In genomic region chr1:81804320-81804719, GRCh38 we compare ENCODE assay signal across 15 cellular contexts. TPM values are rescaled to one million over a fixed set of nuclear protein-coding genes. Genes with fewer than 3 reads are reported as not detected.
A peak's percentile ranks its signal among the peaks of the same experiment; 100 is the strongest.
DNase-seq lines count a peak whose midpoint lies in the region; ATAC-seq and TF ChIP-seq lines count a peak whose summit lies in the region.
"Had no signal": no experiment of that assay in that cellular context is flagged by ENCODE, and none has a peak within 500 bp of the region (broad histone marks: within the 10 kb centered on the region; RNA-seq: fewer than 3 reads in every experiment).

No MANE protein-coding gene starts in this region.

- POLR2A ChIA-PET in Caco-2 (lab: Charles Lee) = no interaction called here

- peaks cover 8% of the 10 kb centered on the region for H3K27me3 Mint-ChIP-seq in Caco-2 (ENCODE audit: insufficient read depth, unreplicated experiment)
- H3K27me3 Mint-ChIP-seq in glutamatergic neuron (ENCODE audit: unreplicated experiment) = peaks cover 7% of the 10 kb centered on the region
- peaks cover 16% of the 10 kb centered on the region for H3K27me3 Mint-ChIP-seq in osteocyte (ENCODE audit: unreplicated experiment)

- H3K4me1 ChIP-seq in Caco-2 = no peaks in the 10 kb centered on the region; the same call in 1 of the 2 replicates
- H3K4me1 ChIP-seq in SJCRH30 = peaks cover 9% of the 10 kb centered on the region; the same call in 1 of the 2 replicates

- TF ChIP-seq CTCF in Caco-2 (IDR thresholded peaks at IDR 0.05; ENCODE audit: insufficient read depth in 1 of 2, low read depth in 1 of 2, low read length in 1 of 2, severe bottlenecking in 1 of 2, unreplicated experiment in 1 of 2) = no peak
- TF ChIP-seq CTCF in glutamatergic neuron (IDR thresholded peaks at IDR 0.05; ENCODE audit: partially characterized antibody, unreplicated experiment) = no peak
- no peak for TF ChIP-seq CTCF in osteocyte (IDR thresholded peaks at IDR 0.05)

- no peak for ATAC-seq in GM21423 (IDR thresholded peaks at IDR 0.05; ENCODE audit: unreplicated experiment)
- ATAC-seq: effector memory CD8-positive, alpha-beta T cell had no signal

- CTCF ChIA-PET in Caco-2 (lab: Charles Lee) = no interaction called here

- BruUV-seq in Caco-2 (replicated peaks; lab: Mats Ljungman, UMichigan) = no TSS peak

- H3K4me3 Mint-ChIP-seq in Caco-2 (ENCODE audit: unreplicated experiment) = peak overlapping the region; percentile 83
- H3K4me3 Mint-ChIP-seq in glutamatergic neuron (ENCODE audit: unreplicated experiment) = peak overlapping the region; percentile 96
- H3K4me3 Mint-ChIP-seq in osteocyte (ENCODE audit: unreplicated experiment) = peak overlapping the region; percentile 89
- H3K4me3 Mint-ChIP-seq: effector memory CD8-positive, alpha-beta T cell had no signal

- H3K9me3 Mint-ChIP-seq in Caco-2 (ENCODE audit: unreplicated experiment) (no peaks in the 10 kb centered on the region), glutamatergic neuron (ENCODE audit: unreplicated experiment) (peaks cover 17% of the 10 kb centered on the region), osteocyte (ENCODE audit: unreplicated experiment) (no peaks in the 10 kb centered on the region)

- DNase-seq in Caco-2 = no peak
- peak in 1 of 2 experiments; percentile 37 for DNase-seq in SJCRH30
- DNase-seq in glutamatergic neuron = no peak
- no peak for DNase-seq in osteocyte (ENCODE audit: extremely low spot score, unreplicated experiment)
- no peak for DNase-seq in kidney glomerular epithelial cell (lab: John Stamatoyannopoulos, UW)
- no peak for DNase-seq in A172 (ENCODE audit: low spot score)
- no peak for DNase-seq in KG1 (lab: John Stamatoyannopoulos, UW)
- DNase-seq: activated gamma-delta T cell; C1 segment of cervical spinal cord; effector memory CD8-positive, alpha-beta T cell; NCI-H187; stimulated activated CD4-positive, alpha-beta T cell treated with anti-CD3 and anti-CD28 coated beads, Interleukin-15, amount 100 ng/mL, for 24 hours; stimulated activated naive CD4-positive, alpha-beta T cell had no signal

- H3K36me3 ChIP-seq in Caco-2 (ENCODE audit: control insufficient read depth, insufficient read depth, low read length) (no peaks in the 10 kb centered on the region), SJCRH30 (no peaks in the 10 kb centered on the region)

- no peaks in the 10 kb centered on the region for H3K9me3 ChIP-seq in Caco-2
- H3K9me3 ChIP-seq in SJCRH30 (replicated peaks) = no peaks in the 10 kb centered on the region

- no peaks in the 10 kb centered on the region for H3K4me1 Mint-ChIP-seq in Caco-2 (ENCODE audit: low read depth, unreplicated experiment)
- peaks cover 43% of the 10 kb centered on the region for H3K4me1 Mint-ChIP-seq in glutamatergic neuron (ENCODE audit: low read depth, unreplicated experiment)
- peaks cover 44% of the 10 kb centered on the region for H3K4me1 Mint-ChIP-seq in osteocyte (ENCODE audit: unreplicated experiment)

- intact Hi-C loops in Caco-2 (cut with micrococcal nuclease; ENCODE audit: unreplicated experiment) = loop anchor here (5.0 kb wide), 1 partner anchor 497 kb away; no protein-coding TSS in a partner anchor

- H3K27me3 ChIP-seq in Caco-2 (replicated peaks; ENCODE audit: control insufficient read depth, insufficient read depth, low read length) (no peaks in the 10 kb centered on the region; the same call in 1 of the 2 replicates), SJCRH30 (no peaks in the 10 kb centered on the region)

- H3K4me3 ChIP-seq in Caco-2 (ENCODE audit: low read depth, low read length) (no peak overlapping the region), SJCRH30 (peak overlapping the region; percentile 96)

- H3K27ac Mint-ChIP-seq in Caco-2 (ENCODE audit: unreplicated experiment) (no peak overlapping the region), glutamatergic neuron (ENCODE audit: unreplicated experiment) (peak overlapping the region; percentile 13), osteocyte (ENCODE audit: unreplicated experiment) (peak overlapping the region; percentile 2)
- H3K27ac Mint-ChIP-seq: effector memory CD8-positive, alpha-beta T cell had no signal

- H3K27ac ChIP-seq in SJCRH30 = no peak overlapping the region

- H3K36me3 Mint-ChIP-seq in Caco-2 (ENCODE audit: insufficient read depth, unreplicated experiment) (no peaks in the 10 kb centered on the region), glutamatergic neuron (ENCODE audit: unreplicated experiment) (no peaks in the 10 kb centered on the region), osteocyte (ENCODE audit: unreplicated experiment) (no peaks in the 10 kb centered on the region)

RNA-seq across cellular contexts. Expression of gene ADGRL2, which starts 3.6 kb away (rescaled TPM):
- 3.8 and 4.6 TPM in 2 replicates for total RNA-seq in Caco-2 (2022)
- 90.3 and 98.0 TPM in 2 replicates for total RNA-seq in SJCRH30 (2014; rRNA removed; shearing (Covaris generic))
- 71.2 TPM for total RNA-seq in glutamatergic neuron (ENCODE audit: unreplicated experiment)
- total RNA-seq in osteocyte = 76.3 and 82.6 TPM in 2 replicates
- total RNA-seq in A172 (2014; rRNA removed; shearing (Covaris generic)) = 52.3 and 53.0 TPM in 2 replicates
- total RNA-seq: HT-29 had no signal
